18 cellular contexts compared by ENCODE assay signal in genomic region chr17:4872786-4873185, GRCh38. TPM values are rescaled to one million over a fixed set of nuclear protein-coding genes. Genes with fewer than 3 reads are reported as not detected.
DNase-seq lines count a peak whose midpoint lies in the region; ATAC-seq and TF ChIP-seq lines count a peak whose summit lies in the region.
"Had no signal": no experiment of that assay in that cellular context is flagged by ENCODE, and none has a peak within 500 bp of the region (broad histone marks: within the 10 kb centered on the region; RNA-seq: fewer than 3 reads in every experiment).

No MANE protein-coding gene starts in this region.

- H2AK5ac ChIP-seq in H9 (ENCODE audit: insufficient read length, low read length) = no peak overlapping the region

- no peak overlapping the region for H2BK120ac ChIP-seq in H9 (ENCODE audit: low read depth, low read length, poor library complexity, severe bottlenecking)

- H3T11ph ChIP-seq in H9 (ENCODE audit: low read length) = no peak overlapping the region

- no peak overlapping the region for H2BK20ac ChIP-seq in H9 (ENCODE audit: low read depth, low read length, poor library complexity, severe bottlenecking)

- H3K14ac ChIP-seq in H9 (ENCODE audit: insufficient read depth, low read length) = no peak overlapping the region

- H3K9ac ChIP-seq in H9 (ENCODE audit: extremely low read depth, insufficient read length, low read length) = no peak overlapping the region

- DNase-seq in CD14-positive monocyte (ENCODE audit: low spot score) (no peak), H9 (no peak), fibroblast of the aortic adventitia (ENCODE audit: low read depth) (peak; percentile 9), neural crest cell (ENCODE audit: low read depth, low spot score) (no peak), T-helper 1 cell (no peak)
- DNase-seq: activated CD4-positive, CD25-positive, alpha-beta regulatory T cell treated with anti-CD3 and anti-CD28 coated beads, Interleukin-2, amount 50 U/mL, for 72 hours; activated CD8-positive, alpha-beta memory T cell treated with anti-CD3 and anti-CD28 coated beads, Interleukin-2, amount 50 U/mL, for 4 hours; activated naive CD4-positive, alpha-beta T cell treated with anti-CD3 and anti-CD28 coated beads, Interleukin-2, amount 10 ng/mL, durations not matched to agents 7 days and 5 days; AML-193; DMS153; effector CD8-positive, alpha-beta T cell; NCI-H1436 treated with DMSO at 0.1 percent for 48 hours; stimulated activated naive CD8-positive, alpha-beta T cell treated with anti-CD3 and anti-CD28 coated beads, Interleukin-15, amount 100 ng/mL, for 72 hours had no signal

- no peak overlapping the region for H2BK12ac ChIP-seq in H9 (ENCODE audit: insufficient read length, low read depth, low read length)

- peaks cover 2% of the 10 kb centered on the region; the same call in 1 of the 2 replicates for H3K79me2 ChIP-seq in H9 (ENCODE audit: insufficient read depth, low read length)

- H3K56ac ChIP-seq in H9 (ENCODE audit: insufficient read length, low read depth, low read length) = no peak overlapping the region

- H3K27me3 ChIP-seq in H9 (ENCODE audit: insufficient read depth, low read length) = no peaks in the 10 kb centered on the region

- no peaks in the 10 kb centered on the region for H4K20me1 ChIP-seq in H9 (ENCODE audit: control insufficient read depth, insufficient read depth, insufficient read length)

- no peaks in the 10 kb centered on the region for H3K79me1 ChIP-seq in H9 (ENCODE audit: insufficient read depth, low read depth, low read length, poor library complexity, severe bottlenecking)

- no peak overlapping the region for H3K4me2 ChIP-seq in H9 (ENCODE audit: insufficient read depth, insufficient read length, low read length)

- no peak overlapping the region for H3K4me3 ChIP-seq in fibroblast of the aortic adventitia (ENCODE audit: low read depth, low read length)

- H3K27me3 Mint-ChIP-seq in CD14-positive monocyte (ENCODE audit: low read depth in 3 of 3) (no peaks in the 10 kb centered on the region), H9 (ENCODE audit: low read depth) (no peaks in the 10 kb centered on the region), neural crest cell (ENCODE audit: low read depth) (no peaks in the 10 kb centered on the region)
- H3K27me3 Mint-ChIP-seq: activated naive CD4-positive, alpha-beta T cell treated with anti-CD3 and anti-CD28 coated beads, Interleukin-2, amount 10 ng/mL, durations not matched to agents 7 days and 5 days; brain; stimulated activated naive CD8-positive, alpha-beta T cell treated with anti-CD3 and anti-CD28 coated beads, Interleukin-15, amount 100 ng/mL, for 72 hours had no signal

- no peak overlapping the region for H2AFZ ChIP-seq in H9 (ENCODE audit: low read length)

- no peak overlapping the region for H3K18ac ChIP-seq in H9 (ENCODE audit: insufficient read length, low read depth, low read length)

- no peak overlapping the region for H4K5ac ChIP-seq in H9 (ENCODE audit: insufficient read length, low read depth, low read length)

- no peak overlapping the region for H2BK15ac ChIP-seq in H9 (ENCODE audit: low read depth, low read length)

- no peaks in the 10 kb centered on the region; the same call in 1 of the 2 replicates for H3K4me1 ChIP-seq in H9 (ENCODE audit: insufficient read depth, low read length)

- H3K27ac Mint-ChIP-seq in CD14-positive monocyte (peak overlapping the region; percentile 26 to 85 (median 68)), H9 (peak overlapping the region; percentile 47 to 65 (median 61); a peak in 6 of 7 replicates), neural crest cell (ENCODE audit: unreplicated experiment) (peak overlapping the region; percentile 10)
- H3K27ac Mint-ChIP-seq: activated naive CD4-positive, alpha-beta T cell treated with anti-CD3 and anti-CD28 coated beads, Interleukin-2, amount 10 ng/mL, durations not matched to agents 7 days and 5 days; T-helper 1 cell treated with Interleukin-12 subunit alpha and Interleukin-12 subunit beta and Interleukin-4 antibody, amounts not matched to agents 30 μg/mL and 1 μg/mL, for 36 hours had no signal

- no peaks in the 10 kb centered on the region for H3K23me2 ChIP-seq in H9 (ENCODE audit: insufficient read length, low read depth, low read length, poor library complexity, severe bottlenecking)

- H4K91ac ChIP-seq in H9 (ENCODE audit: insufficient read length, low read depth, low read length) = no peak overlapping the region

- H3K9me3 ChIP-seq in H9 (ENCODE audit: control insufficient read depth, low read depth, low read length) = no peaks in the 10 kb centered on the region

- no peak overlapping the region for H4K8ac ChIP-seq in H9 (replicated peaks; ENCODE audit: insufficient read length, low read depth, low read length)

- H3K9me3 Mint-ChIP-seq in CD14-positive monocyte (peaks cover 0 to 7% (median 0%) of the 10 kb centered on the region in 7 donors), H9 (no peaks in the 10 kb centered on the region), neural crest cell (no peaks in the 10 kb centered on the region)
- H3K9me3 Mint-ChIP-seq: activated naive CD4-positive, alpha-beta T cell treated with anti-CD3 and anti-CD28 coated beads, Interleukin-2, amount 10 ng/mL, durations not matched to agents 7 days and 5 days; brain; stimulated activated naive CD8-positive, alpha-beta T cell treated with anti-CD3 and anti-CD28 coated beads, Interleukin-15, amount 100 ng/mL, for 72 hours; T-helper 1 cell treated with Interleukin-12 subunit alpha and Interleukin-12 subunit beta and Interleukin-4 antibody, amounts not matched to agents 30 μg/mL and 1 μg/mL, for 36 hours had no signal

- no CpG with 5 or more reads among the region's 8 CpGs for WGBS in H9 (ENCODE audit: extremely low coverage, insufficient read length, low lambda C conversion rate)

- H3K36me3 Mint-ChIP-seq in CD14-positive monocyte (peaks cover 33 to 55% of the 10 kb centered on the region in 2 donors), H9 (ENCODE audit: insufficient read depth in 1 of 3, low read depth in 3 of 3) (peaks cover 0 to 2% (median 2%) of the 10 kb centered on the region in 3 experiments; a peak in 3 of 7 replicates), neural crest cell (ENCODE audit: low read depth) (no peaks in the 10 kb centered on the region)

- TF ChIP-seq CTCF in CD14-positive monocyte (IDR thresholded peaks at IDR 0.05) = no peak
- no peak for TF ChIP-seq CTCF in H9 (conservative IDR thresholded peaks at IDR 0.05)
- no peak for TF ChIP-seq CTCF in fibroblast of the aortic adventitia (IDR thresholded peaks at IDR 0.05; ENCODE audit: insufficient read depth, low read length)
- TF ChIP-seq CTCF in neural crest cell (conservative IDR thresholded peaks at IDR 0.05) = no peak

- no peak overlapping the region for H2BK5ac ChIP-seq in H9 (ENCODE audit: insufficient read length, low read length)

- H3K4me3 Mint-ChIP-seq in CD14-positive monocyte (peak overlapping the region in 1 of 2 donors; percentile 64), H9 (no peak overlapping the region; a peak in 1 of 5 replicates), neural crest cell (no peak overlapping the region)
- H3K4me3 Mint-ChIP-seq: activated naive CD4-positive, alpha-beta T cell treated with anti-CD3 and anti-CD28 coated beads, Interleukin-2, amount 10 ng/mL, durations not matched to agents 7 days and 5 days; brain; stimulated activated naive CD8-positive, alpha-beta T cell treated with anti-CD3 and anti-CD28 coated beads, Interleukin-15, amount 100 ng/mL, for 72 hours; T-helper 1 cell treated with Interleukin-12 subunit alpha and Interleukin-12 subunit beta and Interleukin-4 antibody, amounts not matched to agents 30 μg/mL and 1 μg/mL, for 36 hours had no signal

- no peak overlapping the region for H3K23ac ChIP-seq in H9 (ENCODE audit: insufficient read length, low read depth, low read length)

- intact Hi-C loops in CD14-positive monocyte (cut with micrococcal nuclease) = loop anchor here in 1 of 2 donors (5.0 kb wide), 1 partner anchor 35 kb away; no protein-coding TSS in a partner anchor

- no peak overlapping the region for H3K4ac ChIP-seq in H9 (ENCODE audit: low read depth, low read length)

- peaks cover 38% of the 10 kb centered on the region for H3K4me1 Mint-ChIP-seq in CD14-positive monocyte
- peaks cover 7% of the 10 kb centered on the region in 2 experiments for H3K4me1 Mint-ChIP-seq in H9
- H3K4me1 Mint-ChIP-seq in neural crest cell = peaks cover 13% of the 10 kb centered on the region
- H3K4me1 Mint-ChIP-seq: activated naive CD4-positive, alpha-beta T cell treated with anti-CD3 and anti-CD28 coated beads, Interleukin-2, amount 10 ng/mL, durations not matched to agents 7 days and 5 days; stimulated activated naive CD8-positive, alpha-beta T cell treated with anti-CD3 and anti-CD28 coated beads, Interleukin-15, amount 100 ng/mL, for 72 hours had no signal

- no peak overlapping the region for H3K27ac ChIP-seq in H9 (ENCODE audit: insufficient read length, low read depth, low read length)

- ATAC-seq in HG03571 (IDR thresholded peaks at IDR 0.05; ENCODE audit: unreplicated experiment) = no peak
- no peak for ATAC-seq in HG03520 (IDR thresholded peaks at IDR 0.05; ENCODE audit: unreplicated experiment)
- no peak for ATAC-seq in HG03039 (IDR thresholded peaks at IDR 0.05; ENCODE audit: unreplicated experiment)
- ATAC-seq: stimulated activated naive CD8-positive, alpha-beta T cell treated with anti-CD3 and anti-CD28 coated beads, Interleukin-15, amount 100 ng/mL, for 72 hours had no signal

RNA-seq across cellular contexts. Expression of gene C17orf107, which starts 26.6 kb away (rescaled TPM):
- 1 to 10 TPM; 1.9 to 4.2 TPM for polyA plus RNA-seq in CD14-positive monocyte
- 4.0 and 4.4 TPM in 2 replicates for total RNA-seq in H9 (2021)
- total RNA-seq in fibroblast of the aortic adventitia (ENCODE audit: low replicate concordance) = 3.8 and 4.5 TPM in 2 replicates
- total RNA-seq in neural crest cell = 1.7 and 1.8 TPM in 2 replicates

RNA-seq across cellular contexts. Expression of gene CHRNE, which starts 30.1 kb away (rescaled TPM):
- polyA plus RNA-seq in CD14-positive monocyte = 1 to 10 TPM in 1 of 2 donors, under 1 TPM in 1; 0.54 to 2.1 TPM
- total RNA-seq in H9 (2021) (0.31 and 0.61 TPM in 2 replicates), fibroblast of the aortic adventitia (ENCODE audit: low replicate concordance) (0.33 and 4.9 TPM in 2 replicates), neural crest cell (0.21 TPM in 1 of 2 replicates, not detected in the other)

RNA-seq across cellular contexts. Expression of gene MINK1, which starts 39.6 kb away (rescaled TPM):
- polyA plus RNA-seq in CD14-positive monocyte = 1 to 10 TPM; 3.2 to 7.2 TPM
- total RNA-seq in H9 (2021) (64.3 and 68.8 TPM in 2 replicates), fibroblast of the aortic adventitia (ENCODE audit: low replicate concordance) (38.4 and 48.5 TPM in 2 replicates), neural crest cell (73.0 and 76.6 TPM in 2 replicates)

RNA-seq across cellular contexts. Expression of gene GP1BA, which starts 59.3 kb away (rescaled TPM):
- under 1 TPM; 0.24 to 0.29 TPM for polyA plus RNA-seq in CD14-positive monocyte
- total RNA-seq in H9 (2021) (not detected in 2 replicates), fibroblast of the aortic adventitia (ENCODE audit: low replicate concordance) (not detected in 2 replicates), neural crest cell (not detected in 2 replicates)

Comparison
In these comparisons a context has a peak if more than half of its experiments do, and no peak if none do; other contexts are left out.
1. H3K27ac Mint-ChIP-seq: peak in every context shown above with its lines; median percentile 68 in CD14-positive monocyte; 61 in H9; 10 in neural crest cell.